12 cellular contexts compared by ENCODE assay signal in the genomic region with DNA sequence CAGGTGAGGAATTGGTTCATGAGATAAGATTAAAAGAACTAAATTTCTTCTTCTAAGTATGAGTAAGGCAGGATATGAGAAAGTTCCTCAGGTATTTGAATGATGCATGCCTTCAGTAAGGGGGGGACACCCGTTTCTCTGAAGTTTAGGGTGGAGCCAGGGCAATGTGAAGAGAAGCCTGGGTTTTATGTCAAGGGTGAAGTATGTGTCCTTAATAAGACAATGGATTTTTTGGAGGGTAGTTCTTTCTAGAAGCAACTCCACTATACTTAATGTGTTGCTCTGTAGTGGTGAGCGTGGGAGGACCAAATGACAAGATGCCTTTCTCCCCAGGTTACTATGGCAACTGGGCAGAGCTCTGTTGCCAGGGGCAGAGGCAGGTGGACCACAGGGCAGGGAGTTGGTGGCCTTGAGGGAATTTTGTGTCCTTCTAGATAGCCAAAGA. TPM values are rescaled to one million over a fixed set of nuclear protein-coding genes. Genes with fewer than 3 reads are reported as not detected.
DNase-seq lines count a peak whose midpoint lies in the region; ATAC-seq and TF ChIP-seq lines count a peak whose summit lies in the region.
"Had no signal": no experiment of that assay in that cellular context is flagged by ENCODE, and none has a peak within 500 bp of the region (broad histone marks: within the 10 kb centered on the region; RNA-seq: fewer than 3 reads in every experiment).

No MANE protein-coding gene starts in this region.

- DNase-seq in heart left ventricle: no peak
- DNase-seq in Right ventricle myocardium superior: no peak
- peak; percentile 73 for DNase-seq in RWPE2 (ENCODE audit: low spot score)
- peak; percentile 66 to 95 for DNase-seq in fibroblast of lung (ENCODE audit: low read depth in 2 of 2)
- peak; percentile 37 for DNase-seq in stromal cell of bone marrow (ENCODE audit: low read depth)
- DNase-seq in nucleus accumbens (lab: John Stamatoyannopoulos, UW): no peak
- no peak for DNase-seq in central memory CD4-positive, alpha-beta T cell
- DNase-seq in NOMO-1 (lab: John Stamatoyannopoulos, UW; ENCODE audit: unreplicated experiment in 2 of 2): no peak
- DNase-seq: activated CD4-positive, alpha-beta T cell treated with anti-CD3 and anti-CD28 coated beads, Interleukin-2, amount 50 U/mL, for 48 hours; body of pancreas had no signal

- H3K9me3 ChIP-seq in heart left ventricle (peaks cover 0 to 14% (median 0%) of the 10 kb centered on the region in 12 donors), RWPE2 (ENCODE audit: severe bottlenecking) (peaks cover 5% of the 10 kb centered on the region), fibroblast of lung (ENCODE audit: control insufficient read depth, insufficient read depth, low read depth, low read length) (no peaks in the 10 kb centered on the region)
- H3K9me3 ChIP-seq: body of pancreas, neutrophil had no signal

- intact Hi-C loops in heart left ventricle (cut with DNase I) (loop anchor here in 1 of 10 donors (5.0 kb wide), 1 partner anchor 36 kb away; no protein-coding TSS in a partner anchor), Right ventricle myocardium superior (cut with DNase I) (no loop called here)

- H3K36me3 ChIP-seq in heart left ventricle (peaks cover 0 to 42% (median 9%) of the 10 kb centered on the region in 9 donors), RWPE2 (ENCODE audit: low read depth) (peaks cover 67% of the 10 kb centered on the region), fibroblast of lung (ENCODE audit: control insufficient read depth, insufficient read depth, low read length) (no peaks in the 10 kb centered on the region)
- H3K36me3 ChIP-seq: neutrophil had no signal

- no peak overlapping the region for H2AFZ ChIP-seq in fibroblast of lung (ENCODE audit: low read length)

- TF ChIP-seq POLR2A in heart left ventricle (IDR thresholded peaks at IDR 0.05): no peak

- no peak for TF ChIP-seq CTCF in heart left ventricle (IDR thresholded peaks at IDR 0.05)
- TF ChIP-seq CTCF in RWPE2 (IDR thresholded peaks at IDR 0.05; ENCODE audit: poor library complexity, severe bottlenecking): no peak
- no peak for TF ChIP-seq CTCF in fibroblast of lung (conservative IDR thresholded peaks at IDR 0.05 in 1 of 2, IDR thresholded peaks at IDR 0.05 in 1 of 2; ENCODE audit: low read depth in 1 of 2, low read length in 2 of 2)

- H3K79me2 ChIP-seq in fibroblast of lung (ENCODE audit: control insufficient read depth, insufficient read depth, low read length): peaks cover 4% of the 10 kb centered on the region

- H3K4me1 ChIP-seq in heart left ventricle: peaks cover 0 to 70% (median 29%) of the 10 kb centered on the region in 12 donors
- H3K4me1 ChIP-seq in RWPE2 (ENCODE audit: insufficient read depth, poor library complexity, severe bottlenecking): peaks cover 39% of the 10 kb centered on the region
- H3K4me1 ChIP-seq in fibroblast of lung (ENCODE audit: control insufficient read depth, extremely low read depth, insufficient read depth, low read length): peaks cover 16% of the 10 kb centered on the region
- H3K4me1 ChIP-seq: body of pancreas had no signal

- H3K27ac ChIP-seq in heart left ventricle (peak overlapping the region in 5 of 12 donors; percentile 18 to 71 (median 50)), RWPE2 (ENCODE audit: poor library complexity, severe bottlenecking) (peak overlapping the region; percentile 95), fibroblast of lung (ENCODE audit: insufficient read depth, low read length) (peak overlapping the region; percentile 14)
- H3K27ac ChIP-seq: body of pancreas, KMS-11, neutrophil had no signal

- no peak overlapping the region for H3K9ac ChIP-seq in fibroblast of lung (ENCODE audit: insufficient read depth, low read length)
- H3K9ac ChIP-seq: KMS-11 had no signal

- H3K27me3 ChIP-seq in heart left ventricle (no peaks in the 10 kb centered on the region), RWPE2 (ENCODE audit: insufficient read depth, poor library complexity, severe bottlenecking) (no peaks in the 10 kb centered on the region), fibroblast of lung (ENCODE audit: control insufficient read depth, insufficient read depth, low read length) (no peaks in the 10 kb centered on the region)
- H3K27me3 ChIP-seq: body of pancreas, neutrophil had no signal

- WGBS in heart left ventricle, 4 donors: 57 to 74% (median 62%) methylated on average over 2 of the region's 2 CpGs

- no peaks in the 10 kb centered on the region for H4K20me1 ChIP-seq in fibroblast of lung (ENCODE audit: control insufficient read depth, extremely low read depth, insufficient read depth, low read length)

- ATAC-seq in heart left ventricle: peak in 3 of 4 donors; percentile 11 to 32 (median 14)
- no peak for ATAC-seq in Right ventricle myocardium superior (ENCODE audit: poor library complexity)
- peak; percentile 90 for ATAC-seq in RWPE2 (ENCODE audit: low read depth)
- ATAC-seq: body of pancreas had no signal

- no peak overlapping the region for H3K4me2 ChIP-seq in fibroblast of lung (ENCODE audit: extremely low read depth, insufficient read depth, low read length)
- H3K4me2 ChIP-seq: KMS-11 had no signal

- H3K4me3 ChIP-seq in heart left ventricle: no peak overlapping the region
- H3K4me3 ChIP-seq in RWPE2 (ENCODE audit: severe bottlenecking): no peak overlapping the region
- H3K4me3 ChIP-seq in fibroblast of lung (replicated peaks in 1 of 4; ENCODE audit: control extremely low read depth in 1 of 4, insufficient read depth in 1 of 4, low read depth in 3 of 4, low read length in 4 of 4): no peak overlapping the region
- H3K4me3 ChIP-seq: body of pancreas had no signal

RNA-seq across cellular contexts. Expression of a gene that starts 44.0 kb away (rescaled TPM):
- total RNA-seq in heart left ventricle (100 to 1,000 TPM in 8 of 9 donors, 10 to 100 TPM in 1; 85.1 to 280 (median 121) TPM), Right ventricle myocardium superior (122 TPM), fibroblast of lung (43.4 and 47.9 TPM in 2 replicates)
- polyA plus RNA-seq in heart left ventricle (10 to 100 TPM; 59.0 to 87.2 TPM), fibroblast of lung (14.3 and 33.8 TPM in 2 replicates)
- 12.3 and 30.8 TPM in 2 replicates for polyA plus RNA-seq in fibroblast of lung (2012)
- polyA minus RNA-seq in fibroblast of lung (ENCODE audit: low replicate concordance): 6.7 and 37.4 TPM in 2 replicates

Comparison
In these comparisons a context has a peak if more than half of its experiments do, and no peak if none do; other contexts are left out.
1. DNase-seq: peak in RWPE2 (single experiment), fibroblast of lung (2 of 2) and stromal cell of bone marrow (single experiment); none in heart left ventricle (0 of 5), Right ventricle myocardium superior (single experiment), nucleus accumbens (0 of 56), central memory CD4-positive, alpha-beta T cell (single experiment) and NOMO-1 (0 of 2).